In the genomic region with DNA sequence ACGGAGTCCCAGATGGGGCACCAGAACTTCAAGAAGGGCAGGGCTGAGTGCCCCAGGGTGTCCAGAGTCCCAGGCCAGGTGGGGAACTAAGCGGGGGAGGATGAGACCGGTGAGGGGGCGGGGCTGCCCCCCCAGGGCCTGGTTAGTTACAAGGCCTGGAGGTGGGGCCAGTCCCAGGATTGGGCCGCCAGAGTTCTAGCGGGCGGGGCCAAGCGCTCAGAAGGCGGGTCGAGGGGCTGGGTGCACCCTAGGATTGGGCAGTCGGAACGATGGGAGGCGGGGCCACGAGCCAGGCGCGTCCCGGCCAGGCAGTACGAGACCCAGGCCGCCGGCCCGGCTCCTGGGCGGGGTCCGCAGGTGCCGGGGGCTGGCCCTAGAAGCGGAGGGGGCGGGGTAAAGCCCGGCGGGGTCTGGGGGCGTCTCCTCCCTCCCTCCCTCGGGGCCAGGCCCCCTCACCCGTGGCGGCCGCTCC, we compare ENCODE assay signal across 8 cellular contexts. TPM values are rescaled to one million over a fixed set of nuclear protein-coding genes. Genes with fewer than 3 reads are reported as not detected.
A peak's percentile ranks its signal among the peaks of the same experiment; 100 is the strongest.
DNase-seq lines count a peak whose midpoint lies in the region; ATAC-seq, FAIRE-seq and TF ChIP-seq lines count a peak whose summit lies in the region.

No MANE protein-coding gene starts in this region.

- no peak for FAIRE-seq in bronchial epithelial cell (lab: Jason Lieb, UNC)

- H3K27ac ChIP-seq in spleen: peak overlapping the region; percentile 90 to 98 (median 96)

- H3K4me3 ChIP-seq in AG04449 (ENCODE audit: low read depth, low read length): peak overlapping the region; percentile 69
- peak overlapping the region; percentile 71 for H3K4me3 ChIP-seq in bronchial epithelial cell (ENCODE audit: low read depth, low read length)
- H3K4me3 ChIP-seq in spleen: peak overlapping the region; percentile 94 to 100 (median 99)

- H3K36me3 ChIP-seq in bronchial epithelial cell (ENCODE audit: control insufficient read depth, insufficient read depth, low read length) (no peaks in the 10 kb centered on the region), spleen (peaks cover 0 to 18% (median 0%) of the 10 kb centered on the region in 6 donors)

- no peaks in the 10 kb centered on the region for H3K9me3 Mint-ChIP-seq in WTC11

- TF ChIP-seq POLR2A in spleen (IDR thresholded peaks at IDR 0.05): no peak

- H3K27me3 Mint-ChIP-seq in WTC11 (ENCODE audit: low read depth): no peaks in the 10 kb centered on the region

- H3K4me1 Mint-ChIP-seq in WTC11: peaks cover 8% of the 10 kb centered on the region

- H3K27ac Mint-ChIP-seq in WTC11: peak overlapping the region; percentile 91

- TF ChIP-seq CTCF in AG04449 (IDR thresholded peaks at IDR 0.05; ENCODE audit: insufficient read depth, low read length, missing control alignments) (no peak), WTC11 (IDR thresholded peaks at IDR 0.05) (no peak), bronchial epithelial cell (IDR thresholded peaks at IDR 0.05; ENCODE audit: insufficient read depth, low read length, severe bottlenecking) (no peak), spleen (IDR thresholded peaks at IDR 0.05 in 8 of 11, conservative IDR thresholded peaks at IDR 0.05 in 3 of 11) (peak in 2 of 11 experiments; percentile 7 to 17)

- no peaks in the 10 kb centered on the region for H3K36me3 Mint-ChIP-seq in WTC11

- POLR2A ChIA-PET in AG04449 (lab: Yijun Ruan, JAX): no interaction called here
- POLR2A ChIA-PET in WTC11 (lab: Charles Lee): no interaction called here

- H3K4me3 Mint-ChIP-seq in WTC11: peak overlapping the region; percentile 87

- CTCF ChIA-PET in AG04449 (lab: Yijun Ruan, JAX) (interaction anchor here (1.0 to 1.8 kb wide), 3 partner anchors 9 to 122 kb away, joined by 3 to 8 read pairs (median 5); no protein-coding TSS in a partner anchor), WTC11 (lab: Charles Lee) (interaction anchor here (1.2 to 1.4 kb wide), 2 partner anchors 23 to 70 kb away, joined by 3 to 5 read pairs; a partner anchor contains a TSS)

- intact Hi-C loops in spleen (cut with DNase I; ENCODE audit: low total_unique reads): no loop called here

- DNase-seq in AG04449 (ENCODE audit: low read depth, low spot score): peak; percentile 60
- DNase-seq in NCI-H2196 treated with DMSO at 0.1 percent for 48 hours (lab: John Stamatoyannopoulos, UW; ENCODE audit: unreplicated experiment): peak; percentile 91
- peak; percentile 100 for DNase-seq in WTC11 (ENCODE audit: low spot score)
- peak; percentile 87 for DNase-seq in bronchial epithelial cell (ENCODE audit: low read depth)
- peak; percentile 93 for DNase-seq in inferior parietal cortex (ENCODE audit: extremely low spot score)
- peak; percentile 99 for DNase-seq in spleen

- peaks cover 4 to 23% (median 16%) of the 10 kb centered on the region in 6 donors for H3K4me1 ChIP-seq in spleen

- H3K27me3 ChIP-seq in bronchial epithelial cell (ENCODE audit: control insufficient read depth, insufficient read depth, low read length): no peaks in the 10 kb centered on the region
- H3K27me3 ChIP-seq in spleen (replicated peaks in 1 of 7): no peaks in the 10 kb centered on the region

- ATAC-seq in GM18907 (IDR thresholded peaks at IDR 0.05; ENCODE audit: unreplicated experiment) (peak; percentile 87), HG03159 (IDR thresholded peaks at IDR 0.05; ENCODE audit: unreplicated experiment) (peak; percentile 81), WTC11 (peak; percentile 97)

- H3K9me3 ChIP-seq in spleen: no peaks in the 10 kb centered on the region

- 1 to 3% (median 1%) methylated on average over 19 to 33 of the region's 33 CpGs for WGBS in spleen, 5 donors

TF ChIP-seq in WTC11, 78 proteins besides CTCF, POLR2A, EP300 and RAD21:
- 0 out of 2 replicates have a peak, but pooled peaks have one; percentile 11 for TF ChIP-seq NFYB (CRISPR knock-in tag; conservative IDR thresholded peaks at IDR 0.05; ENCODE audit: low read depth)
- TF ChIP-seq, protein P1, sequence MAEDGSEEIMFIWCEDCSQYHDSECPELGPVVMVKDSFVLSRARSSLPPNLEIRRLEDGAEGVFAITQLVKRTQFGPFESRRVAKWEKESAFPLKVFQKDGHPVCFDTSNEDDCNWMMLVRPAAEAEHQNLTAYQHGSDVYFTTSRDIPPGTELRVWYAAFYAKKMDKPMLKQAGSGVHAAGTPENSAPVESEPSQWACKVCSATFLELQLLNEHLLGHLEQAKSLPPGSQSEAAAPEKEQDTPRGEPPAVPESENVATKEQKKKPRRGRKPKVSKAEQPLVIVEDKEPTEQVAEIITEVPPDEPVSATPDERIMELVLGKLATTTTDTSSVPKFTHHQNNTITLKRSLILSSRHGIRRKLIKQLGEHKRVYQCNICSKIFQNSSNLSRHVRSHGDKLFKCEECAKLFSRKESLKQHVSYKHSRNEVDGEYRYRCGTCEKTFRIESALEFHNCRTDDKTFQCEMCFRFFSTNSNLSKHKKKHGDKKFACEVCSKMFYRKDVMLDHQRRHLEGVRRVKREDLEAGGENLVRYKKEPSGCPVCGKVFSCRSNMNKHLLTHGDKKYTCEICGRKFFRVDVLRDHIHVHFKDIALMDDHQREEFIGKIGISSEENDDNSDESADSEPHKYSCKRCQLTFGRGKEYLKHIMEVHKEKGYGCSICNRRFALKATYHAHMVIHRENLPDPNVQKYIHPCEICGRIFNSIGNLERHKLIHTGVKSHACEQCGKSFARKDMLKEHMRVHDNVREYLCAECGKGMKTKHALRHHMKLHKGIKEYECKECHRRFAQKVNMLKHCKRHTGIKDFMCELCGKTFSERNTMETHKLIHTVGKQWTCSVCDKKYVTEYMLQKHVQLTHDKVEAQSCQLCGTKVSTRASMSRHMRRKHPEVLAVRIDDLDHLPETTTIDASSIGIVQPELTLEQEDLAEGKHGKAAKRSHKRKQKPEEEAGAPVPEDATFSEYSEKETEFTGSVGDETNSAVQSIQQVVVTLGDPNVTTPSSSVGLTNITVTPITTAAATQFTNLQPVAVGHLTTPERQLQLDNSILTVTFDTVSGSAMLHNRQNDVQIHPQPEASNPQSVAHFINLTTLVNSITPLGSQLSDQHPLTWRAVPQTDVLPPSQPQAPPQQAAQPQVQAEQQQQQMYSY (CRISPR knock-in tag; IDR thresholded peaks at IDR 0.05): peak; percentile 89
- TF ChIP-seq ZNF232 (CRISPR knock-in tag; IDR thresholded peaks at IDR 0.05): no peak
TF ChIP-seq in WTC11: peak in this region for 2.

RNA-seq across cellular contexts. Expression of a gene that starts 0.6 kb away (rescaled TPM):
- 10.3 to 13.4 TPM (median 11.5 TPM) in 3 replicates for total RNA-seq in WTC11 (2021)
- 5.3 and 8.3 TPM in 2 replicates for total RNA-seq in bronchial epithelial cell
- total RNA-seq in spleen: 10 to 100 TPM in 2 of 7 donors, 1 to 10 TPM in 5; 6.9 to 11.8 (median 9.0) TPM
- 10 to 100 TPM in 1 of 3 donors, 1 to 10 TPM in 2; 3.5 to 11.6 (median 8.8) TPM for polyA plus RNA-seq in spleen

RNA-seq across cellular contexts. Expression of a gene that starts 23.9 kb away (rescaled TPM):
- total RNA-seq in WTC11 (2021) (56.4 to 64.1 TPM (median 61.7 TPM) in 3 replicates), bronchial epithelial cell (27.7 and 57.4 TPM in 2 replicates), spleen (10 to 100 TPM; 30.2 to 37.6 (median 35.4) TPM)
- polyA plus RNA-seq in spleen: 10 to 100 TPM; 41.6 to 55.1 (median 52.1) TPM

RNA-seq across cellular contexts. Expression of a gene that starts 24.2 kb away (rescaled TPM):
- total RNA-seq in WTC11 (2021): 1.4 to 3.0 TPM (median 1.6 TPM) in 3 replicates
- not detected in 2 replicates for total RNA-seq in bronchial epithelial cell
- total RNA-seq in spleen: not detected
- polyA plus RNA-seq in spleen: under 1 TPM in 1 of 3 donors, not detected in 2; 0.02 TPM

RNA-seq across cellular contexts. Expression of a gene that starts 33.6 kb away (rescaled TPM):
- 16.0 to 18.0 TPM (median 17.4 TPM) in 3 replicates for total RNA-seq in WTC11 (2021)
- not detected in 2 replicates for total RNA-seq in bronchial epithelial cell
- 1 to 10 TPM; 1.5 to 9.7 (median 7.7) TPM for total RNA-seq in spleen
- polyA plus RNA-seq in spleen: 10 to 100 TPM in 2 of 3 donors, 1 to 10 TPM in 1; 5.3 to 13.0 (median 12.6) TPM

RNA-seq across cellular contexts. Expression of a gene that starts 54.0 kb away (rescaled TPM):
- total RNA-seq in WTC11 (2021) (70.9 to 86.0 TPM (median 73.4 TPM) in 3 replicates), bronchial epithelial cell (20.3 and 30.7 TPM in 2 replicates), spleen (10 to 100 TPM; 21.8 to 44.6 (median 36.3) TPM)
- polyA plus RNA-seq in spleen: 10 to 100 TPM; 63.1 to 77.1 (median 67.8) TPM

Comparison
In these comparisons a context has a peak if more than half of its experiments do, and no peak if none do; other contexts are left out.
1. Peak in every context shown above with its lines: DNase-seq, ATAC-seq, H3K4me3 ChIP-seq and H3K27ac ChIP-seq.